Comparison of ENCODE assay signal across 15 cellular contexts in genomic region chr20:38406476-38406875, GRCh38. TPM values are rescaled to one million over a fixed set of nuclear protein-coding genes. Genes with fewer than 3 reads are reported as not detected.
DNase-seq lines count a peak whose midpoint lies in the region; ATAC-seq, FAIRE-seq and TF ChIP-seq lines count a peak whose summit lies in the region.
"Had no signal": no experiment of that assay in that cellular context is flagged by ENCODE, and none has a peak within 500 bp of the region (broad histone marks: within the 10 kb centered on the region; RNA-seq: fewer than 3 reads in every experiment).

No MANE protein-coding gene starts in this region.

- dilution Hi-C loops in IMR-90 (cut with HindIII; ENCODE audit: low sequenced_read_pairs, unreplicated experiment), result no loop called here

- H3K4me3 ChIP-seq in IMR-90 (ENCODE audit: insufficient read depth, low read depth, low read length) (no peak overlapping the region), coronary artery (no peak overlapping the region), suprapubic skin (no peak overlapping the region), prostate gland (no peak overlapping the region)
- H3K4me3 ChIP-seq: BLaER1 had no signal

- H4K91ac ChIP-seq in IMR-90 (ENCODE audit: insufficient read depth, low read depth, low read length), result no peak overlapping the region

- H3K23ac ChIP-seq in IMR-90 (ENCODE audit: low read depth, low read length), result no peak overlapping the region

- H3K36me3 ChIP-seq in IMR-90 (ENCODE audit: control insufficient read depth, insufficient read depth, low read length) (no peaks in the 10 kb centered on the region), suprapubic skin (peaks cover 4% of the 10 kb centered on the region), prostate gland (no peaks in the 10 kb centered on the region)

- BruUV-seq in IMR-90 (replicated peaks; lab: Mats Ljungman, UMichigan), result no TSS peak

- H3K4me1 ChIP-seq in IMR-90 (ENCODE audit: control insufficient read depth, insufficient read depth, low read length) (no peaks in the 10 kb centered on the region), suprapubic skin (no peaks in the 10 kb centered on the region), prostate gland (replicated peaks) (no peaks in the 10 kb centered on the region)
- H3K4me1 ChIP-seq: BLaER1 had no signal

- H2AK5ac ChIP-seq in IMR-90 (ENCODE audit: low read depth, low read length), result no peak overlapping the region

- CTCF ChIA-PET in IMR-90 (lab: Yijun Ruan, JAX), result no interaction called here
- CTCF ChIA-PET in activated naive CD4-positive, alpha-beta T cell treated with anti-CD3 and anti-CD28 coated beads for 36 hours (lab: Charles Lee), result interaction anchor here (0.7 kb wide), 2 partner anchors 43 to 878 kb away, joined by 3 to 7 read pairs; no protein-coding TSS in a partner anchor

- H3K79me1 ChIP-seq in IMR-90 (ENCODE audit: low read depth in 1 of 2, low read length in 2 of 2), result no peaks in the 10 kb centered on the region

- no peak overlapping the region for H3K4ac ChIP-seq in IMR-90 (ENCODE audit: low read depth, low read length)

- DNase-seq in IMR-90 (no peak), coronary artery (ENCODE audit: low spot score) (peak; percentile 43), putamen (ENCODE audit: low spot score) (peak; percentile 13), suprapubic skin (ENCODE audit: low spot score in 2 of 2) (peak; percentile 11 to 40), H54 (ENCODE audit: insufficient read length, low spot score) (no peak), prostate gland (ENCODE audit: low spot score) (no peak)
- DNase-seq in activated naive CD4-positive, alpha-beta T cell treated with anti-CD3 and anti-CD28 coated beads for 36 hours, result no peak
- DNase-seq: 8988T; AML-193; CD8-positive, alpha-beta memory T cell; GF-D8; HCEC 1CT; HFFc6 had no signal

- peak overlapping the region; percentile 65 for H2AK9ac ChIP-seq in IMR-90 (replicated peaks; ENCODE audit: low read depth, low read length, poor library complexity)

- TF ChIP-seq CTCF in IMR-90 (conservative IDR thresholded peaks at IDR 0.05; ENCODE audit: low read depth, low read length), result no peak
- TF ChIP-seq CTCF in coronary artery (IDR thresholded peaks at IDR 0.05), result no peak
- no peak for TF ChIP-seq CTCF in suprapubic skin (IDR thresholded peaks at IDR 0.05)
- TF ChIP-seq CTCF in prostate gland (IDR thresholded peaks at IDR 0.05), result no peak

- H3K56ac ChIP-seq in IMR-90 (ENCODE audit: extremely low read depth, insufficient read depth, low read length), result no peak overlapping the region

- no peaks in the 10 kb centered on the region for H3K27me3 Mint-ChIP-seq in activated naive CD4-positive, alpha-beta T cell treated with anti-CD3 and anti-CD28 coated beads for 36 hours (ENCODE audit: low read depth)

- no peak overlapping the region for H2BK20ac ChIP-seq in IMR-90 (ENCODE audit: low read depth, low read length)

- H3K18ac ChIP-seq in IMR-90 (ENCODE audit: low read depth, low read length), result no peak overlapping the region

- no peak overlapping the region for H2BK120ac ChIP-seq in IMR-90 (ENCODE audit: low read depth, low read length)

- H4K5ac ChIP-seq in IMR-90 (ENCODE audit: low read depth, low read length), result no peak overlapping the region

- no peak overlapping the region for H3K4me3 Mint-ChIP-seq in activated naive CD4-positive, alpha-beta T cell treated with anti-CD3 and anti-CD28 coated beads for 36 hours
- H3K4me3 Mint-ChIP-seq: CD8-positive, alpha-beta memory T cell; HFFc6 had no signal

- POLR2A ChIA-PET in IMR-90 (lab: Charles Lee; ENCODE audit: unreplicated experiment), result no interaction called here

- peaks cover 3% of the 10 kb centered on the region for H3K9me3 Mint-ChIP-seq in activated naive CD4-positive, alpha-beta T cell treated with anti-CD3 and anti-CD28 coated beads for 36 hours
- H3K9me3 Mint-ChIP-seq: HFFc6 had no signal

- no peak overlapping the region for H3K14ac ChIP-seq in IMR-90 (replicated peaks; ENCODE audit: low read depth, low read length)

- H3K4me2 ChIP-seq in IMR-90 (ENCODE audit: low read depth, low read length), result no peak overlapping the region
- H3K4me2 ChIP-seq: BLaER1 had no signal

- no peak overlapping the region for H2BK5ac ChIP-seq in IMR-90 (ENCODE audit: low read depth, low read length, poor library complexity, severe bottlenecking)

- 83% methylated on average over 3 of the region's 5 CpGs; no CpG with 5 or more reads in 1 of the 2 experiments for WGBS in IMR-90 (ENCODE audit: extremely low coverage in 2 of 2, insufficient read length in 1 of 2), 2 experiments
- 91% methylated on average over 5 of the region's 5 CpGs for WGBS in suprapubic skin
- 90% methylated on average over 5 of the region's 5 CpGs for WGBS in prostate gland

- H3K9me1 ChIP-seq in IMR-90 (ENCODE audit: insufficient read depth, low read length), result no peaks in the 10 kb centered on the region

- H3K36me3 Mint-ChIP-seq in activated naive CD4-positive, alpha-beta T cell treated with anti-CD3 and anti-CD28 coated beads for 36 hours (ENCODE audit: low read depth), result peaks cover 31% of the 10 kb centered on the region

- no peak for FAIRE-seq in H54 (lab: Jason Lieb, UNC)
- FAIRE-seq: H1 had no signal

- H3K4me1 Mint-ChIP-seq in activated naive CD4-positive, alpha-beta T cell treated with anti-CD3 and anti-CD28 coated beads for 36 hours (ENCODE audit: low read depth), result no peaks in the 10 kb centered on the region
- H3K4me1 Mint-ChIP-seq: CD8-positive, alpha-beta memory T cell had no signal

- H3K27ac Mint-ChIP-seq in activated naive CD4-positive, alpha-beta T cell treated with anti-CD3 and anti-CD28 coated beads for 36 hours, result no peak overlapping the region
- H3K27ac Mint-ChIP-seq: CD8-positive, alpha-beta memory T cell; HFFc6 had no signal

- H2BK15ac ChIP-seq in IMR-90 (ENCODE audit: low read depth, low read length), result no peak overlapping the region

- H3K27me3 ChIP-seq in IMR-90 (ENCODE audit: control insufficient read depth, insufficient read depth, low read length) (0 out of 2 replicates have a peak, but pooled peaks cover 2% of the 10 kb centered on the region), suprapubic skin (no peaks in the 10 kb centered on the region), prostate gland (replicated peaks; ENCODE audit: insufficient read depth) (no peaks in the 10 kb centered on the region)
- H3K27me3 ChIP-seq: BLaER1 had no signal

- TF ChIP-seq EP300 in suprapubic skin (IDR thresholded peaks at IDR 0.05), result no peak

- in situ Hi-C loops in IMR-90 (cut with MboI; ENCODE audit: low sequenced_read_pairs), result no loop called here

- peaks cover 2% of the 10 kb centered on the region; the same call in 1 of the 2 replicates for H3K9me3 ChIP-seq in IMR-90 (ENCODE audit: control insufficient read depth, insufficient read depth, low read length)
- no peaks in the 10 kb centered on the region for H3K9me3 ChIP-seq in suprapubic skin
- no peaks in the 10 kb centered on the region for H3K9me3 ChIP-seq in prostate gland

- no peak overlapping the region for H3K9ac ChIP-seq in IMR-90 (ENCODE audit: low read depth, low read length)
- H3K9ac ChIP-seq: BLaER1 had no signal

- TF ChIP-seq POLR2A in IMR-90 (IDR thresholded peaks at IDR 0.05; ENCODE audit: low read depth, low read length) (no peak), suprapubic skin (IDR thresholded peaks at IDR 0.05) (no peak), H54 (IDR thresholded peaks at IDR 0.05; ENCODE audit: low read depth, low read length) (no peak), prostate gland (IDR thresholded peaks at IDR 0.05) (no peak)

- no peak overlapping the region for H2AFZ ChIP-seq in IMR-90 (replicated peaks; ENCODE audit: low read length, poor library complexity)

- H3K27ac ChIP-seq in IMR-90 (ENCODE audit: insufficient read depth, low read length), result no peak overlapping the region
- H3K27ac ChIP-seq in coronary artery, result no peak overlapping the region
- H3K27ac ChIP-seq in suprapubic skin, result no peak overlapping the region
- no peak overlapping the region for H3K27ac ChIP-seq in prostate gland
- H3K27ac ChIP-seq: BLaER1 had no signal

- H4K20me1 ChIP-seq in IMR-90 (ENCODE audit: insufficient read depth, low read length), result no peaks in the 10 kb centered on the region
- H4K20me1 ChIP-seq: BLaER1 had no signal

- no peak for TF ChIP-seq RAD21 in IMR-90 (IDR thresholded peaks at IDR 0.05; ENCODE audit: low read length)

- intact Hi-C loops in IMR-90 (cut with micrococcal nuclease), result loop anchor here (5.0 kb wide), 1 partner anchor 349 kb away; no protein-coding TSS in a partner anchor
- intact Hi-C loops in prostate gland (cut with DNase I), result no loop called here
- intact Hi-C loops in activated naive CD4-positive, alpha-beta T cell treated with anti-CD3 and anti-CD28 coated beads for 36 hours (cut with micrococcal nuclease), result no loop called here

- no peak for ATAC-seq in IMR-90 (ENCODE audit: low read depth)

- no peak overlapping the region for H4K8ac ChIP-seq in IMR-90 (ENCODE audit: low read depth in 2 of 2, low read length in 2 of 2)

TF ChIP-seq in IMR-90, 13 proteins besides CTCF, POLR2A, EP300 and RAD21:
- no peak for TF ChIP-seq RFX5 (IDR thresholded peaks at IDR 0.05; ENCODE audit: low read depth, low read length)
- no peak for TF ChIP-seq MAZ (IDR thresholded peaks at IDR 0.05; ENCODE audit: borderline replicate concordance, low read depth, low read length)
- no peak for TF ChIP-seq CEBPB (IDR thresholded peaks at IDR 0.05; ENCODE audit: low read depth, low read length)
- TF ChIP-seq BHLHE40 (IDR thresholded peaks at IDR 0.05; ENCODE audit: low read depth, low read length), result no peak
- no peak for TF ChIP-seq MAFK (IDR thresholded peaks at IDR 0.05; ENCODE audit: low read depth, low read length)

RNA-seq across cellular contexts. Expression of gene SNHG17, which starts 28.7 kb away (rescaled TPM):
- total RNA-seq in IMR-90 (2012; rRNA removed) (5.4 and 6.4 TPM in 2 replicates), suprapubic skin (10 to 100 TPM; 45.6 to 72.5 (median 57.9) TPM), prostate gland (10 to 100 TPM; 21.8 to 28.2 TPM)
- 38.2 and 40.4 TPM in 2 replicates for polyA plus RNA-seq in IMR-90 (2012; rRNA removed)
- polyA plus RNA-seq in IMR-90 (2012; cell fraction: cytosol; rRNA removed), result 31.4 and 67.9 TPM in 2 replicates
- 82.9 and 92.3 TPM in 2 replicates for polyA plus RNA-seq in IMR-90 (2012; cell fraction: nucleus; rRNA removed; ENCODE audit: low replicate concordance)
- total RNA-seq in activated naive CD4-positive, alpha-beta T cell treated with anti-CD3 and anti-CD28 coated beads for 36 hours, result 10 to 100 TPM; 69.1 to 72.9 TPM

Comparison
In these comparisons a context has a peak if more than half of its experiments do, and no peak if none do; other contexts are left out.
1. DNase-seq: peak in coronary artery (single experiment), putamen (single experiment) and suprapubic skin (2 of 2); none in IMR-90 (single experiment), H54 (single experiment), prostate gland (single experiment) and activated naive CD4-positive, alpha-beta T cell treated with anti-CD3 and anti-CD28 coated beads for 36 hours (single experiment).